In the genomic region with DNA sequence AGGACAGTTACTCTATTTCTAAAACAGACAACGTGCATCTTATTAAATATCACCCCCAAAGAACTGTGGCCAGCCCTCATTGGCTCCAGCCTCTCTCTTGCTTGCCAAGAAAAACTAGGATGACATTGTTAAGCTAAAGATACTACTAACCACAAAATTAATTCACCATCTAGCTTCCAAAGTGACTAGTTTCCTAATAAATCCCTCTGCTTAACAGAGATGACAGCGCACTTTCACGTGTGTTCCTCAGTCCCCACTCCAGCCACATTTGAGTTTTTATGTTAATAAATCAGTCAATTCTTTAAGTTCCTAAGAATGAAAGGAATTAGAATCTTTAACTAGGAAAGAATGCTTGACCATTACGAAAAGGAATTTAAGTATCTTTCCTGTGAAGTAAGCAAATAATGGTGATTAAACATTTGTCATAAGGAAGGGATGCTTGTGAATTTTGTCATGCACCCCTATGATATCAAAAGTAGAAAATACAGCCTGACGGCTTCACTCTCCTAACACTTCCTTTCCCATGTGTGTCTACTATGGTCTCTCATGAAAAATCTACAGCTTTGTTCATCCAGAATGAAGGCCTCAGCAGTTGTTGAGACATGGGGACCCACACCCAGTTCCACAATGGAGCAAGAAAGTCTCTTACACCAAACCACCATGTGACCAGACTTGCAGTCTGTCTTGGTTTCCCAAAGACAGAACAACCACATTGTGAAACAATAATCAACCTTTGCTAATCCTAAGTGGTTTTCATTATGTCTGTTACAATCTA, we compare ENCODE assay signal across 8 cellular contexts. TPM values are rescaled to one million over a fixed set of nuclear protein-coding genes. Genes with fewer than 3 reads are reported as not detected.
A peak's percentile ranks its signal among the peaks of the same experiment; 100 is the strongest.
DNase-seq lines count a peak whose midpoint lies in the region; ATAC-seq and TF ChIP-seq lines count a peak whose summit lies in the region.

No MANE protein-coding gene starts in this region.

- H3K4me1 ChIP-seq in heart right ventricle (peaks cover 14 to 93% (median 83%) of the 10 kb centered on the region in 9 donors), stomach (peaks cover 10 to 93% (median 56%) of the 10 kb centered on the region in 4 donors)

- peak overlapping the region; percentile 89 for H3K27ac Mint-ChIP-seq in HFFc6

- DNase-seq in HFFc6: peak; percentile 96
- DNase-seq in SW 1271 (lab: John Stamatoyannopoulos, UW): peak; percentile 46 to 77
- DNase-seq in heart right ventricle: no peak
- DNase-seq in stomach: no peak
- DNase-seq in middle frontal gyrus (ENCODE audit: extremely low spot score, low spot score): no peak
- DNase-seq in caudate nucleus (lab: John Stamatoyannopoulos, UW): no peak

- H3K36me3 Mint-ChIP-seq in HFFc6 (ENCODE audit: low read depth): peaks cover 50% of the 10 kb centered on the region

- H3K27me3 Mint-ChIP-seq in HFFc6 (ENCODE audit: insufficient read depth): peaks cover 1% of the 10 kb centered on the region; the same call in 1 of the 2 replicates

- ATAC-seq in heart right ventricle: peak; percentile 29 to 66 (median 50)
- no peak for ATAC-seq in GM21737 (IDR thresholded peaks at IDR 0.05; ENCODE audit: unreplicated experiment)
- no peak for ATAC-seq in HG02938 (IDR thresholded peaks at IDR 0.05; ENCODE audit: unreplicated experiment)

- TF ChIP-seq CTCF in HFFc6 (IDR thresholded peaks at IDR 0.05) (no peak), heart right ventricle (IDR thresholded peaks at IDR 0.05) (no peak), stomach (IDR thresholded peaks at IDR 0.05) (no peak)

- 27 to 28% methylated on average over 5 of the region's 5 CpGs for WGBS in heart right ventricle, 2 donors
- 31 to 66% (median 55%) methylated on average over 5 of the region's 5 CpGs for WGBS in stomach, 5 donors

- H3K4me1 Mint-ChIP-seq in HFFc6 (ENCODE audit: low read depth): peaks cover 92% of the 10 kb centered on the region

- H3K4me3 ChIP-seq in heart right ventricle (no peak overlapping the region), stomach (no peak overlapping the region)

- TF ChIP-seq EP300 in stomach (IDR thresholded peaks at IDR 0.05): no peak

- H3K9me3 Mint-ChIP-seq in HFFc6: no peaks in the 10 kb centered on the region

- no peaks in the 10 kb centered on the region for H3K27me3 ChIP-seq in heart right ventricle
- no peaks in the 10 kb centered on the region for H3K27me3 ChIP-seq in stomach

- no peak for TF ChIP-seq POLR2A in stomach (IDR thresholded peaks at IDR 0.05)

- H3K36me3 ChIP-seq in heart right ventricle (no peaks in the 10 kb centered on the region), stomach (no peaks in the 10 kb centered on the region)

- intact Hi-C loops in heart right ventricle (cut with DNase I): loop anchor here in 2 of 10 donors (2.0 to 10.0 kb wide), 2 partner anchors 48 to 62 kb away; no protein-coding TSS in a partner anchor
- intact Hi-C loops in stomach (cut with DNase I; ENCODE audit: low total_unique reads): no loop called here

- peak overlapping the region; percentile 77 for H3K4me3 Mint-ChIP-seq in HFFc6

- H3K27ac ChIP-seq in heart right ventricle (peak overlapping the region in 9 of 10 donors; percentile 33 to 78 (median 60)), stomach (peak overlapping the region in 4 of 5 donors; percentile 54 to 97 (median 74)), caudate nucleus (ENCODE audit: low read depth, low read length) (no peak overlapping the region)

- H3K9me3 ChIP-seq in heart right ventricle: no peaks in the 10 kb centered on the region
- no peaks in the 10 kb centered on the region for H3K9me3 ChIP-seq in stomach

RNA-seq across cellular contexts. Expression of gene CORO1C, which starts 8.1 kb away (rescaled TPM):
- total RNA-seq in HFFc6 (2021; fragmentation: NEBNext Ultra II Directional; extraction: Animal tissue kit (Norgen Biotek cat#: 25700)): 100 to 1,000 TPM; 541 to 709 (median 649) TPM
- total RNA-seq in heart right ventricle: 10 to 100 TPM; 50.2 to 88.6 (median 59.1) TPM
- 10 to 100 TPM; 25.5 to 34.5 TPM for polyA plus RNA-seq in heart right ventricle
- total RNA-seq in stomach: 100 to 1,000 TPM; 143 to 392 (median 188) TPM
- polyA plus RNA-seq in stomach: 10 to 100 TPM; 27.4 to 45.4 (median 44.1) TPM

Comparison
In these comparisons a context has a peak if more than half of its experiments do, and no peak if none do; other contexts are left out.
1. DNase-seq: peak in HFFc6 (single experiment) and SW 1271 (2 of 2); none in heart right ventricle (0 of 2), stomach (single experiment), middle frontal gyrus (single experiment) and caudate nucleus (0 of 61).
2. ATAC-seq: peak in heart right ventricle (8 of 8); none in GM21737 (single experiment) and HG02938 (single experiment).